1 cellular context compared by ENCODE assay signal in the genomic region with DNA sequence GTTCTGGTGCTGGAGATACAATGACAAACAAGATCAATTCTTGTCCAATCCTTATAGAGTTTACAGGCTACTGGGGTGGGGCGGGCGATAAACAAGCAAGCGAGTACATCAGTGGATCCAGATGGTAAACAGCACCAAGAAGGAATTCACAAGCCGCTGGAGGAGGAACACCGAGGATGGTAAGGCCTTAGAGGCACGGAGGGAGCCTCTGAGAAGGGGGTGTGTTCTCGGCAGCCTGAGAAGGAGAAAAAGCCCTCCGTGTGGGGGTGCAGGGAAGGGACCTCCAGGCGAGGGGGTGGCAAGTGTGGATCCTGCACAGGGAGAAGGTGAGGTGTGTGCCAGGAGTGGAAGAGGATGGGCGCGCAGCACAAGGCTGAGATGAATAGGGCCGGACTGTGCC.
TF ChIP-seq lines count a peak whose summit lies in the region.

No MANE protein-coding gene starts in this region.

TF ChIP-seq in IMR-90, 13 proteins besides CTCF, POLR2A, EP300 and RAD21:
- TF ChIP-seq BHLHE40 (IDR thresholded peaks at IDR 0.05; ENCODE audit: low read depth, low read length) (no peak), NFE2L2 (IDR thresholded peaks at IDR 0.05; ENCODE audit: low read depth, low read length) (no peak), MAFK (IDR thresholded peaks at IDR 0.05; ENCODE audit: low read depth, low read length) (no peak), MAZ (IDR thresholded peaks at IDR 0.05; ENCODE audit: borderline replicate concordance, low read depth, low read length) (no peak), MXI1 (IDR thresholded peaks at IDR 0.05; ENCODE audit: borderline replicate concordance, low read depth, low read length) (no peak), RCOR1 (IDR thresholded peaks at IDR 0.05; ENCODE audit: insufficient replicate concordance, low read length) (no peak), FOS (IDR thresholded peaks at IDR 0.05; ENCODE audit: low read depth, low read length) (no peak), CHD1 (IDR thresholded peaks at IDR 0.05; ENCODE audit: low read depth, low read length) (no peak), CEBPB (IDR thresholded peaks at IDR 0.05; ENCODE audit: low read depth, low read length) (no peak), RFX5 (IDR thresholded peaks at IDR 0.05; ENCODE audit: low read depth, low read length) (no peak), SMC3 (IDR thresholded peaks at IDR 0.05; ENCODE audit: low read depth, low read length) (no peak)
- TF ChIP-seq, protein P1, sequence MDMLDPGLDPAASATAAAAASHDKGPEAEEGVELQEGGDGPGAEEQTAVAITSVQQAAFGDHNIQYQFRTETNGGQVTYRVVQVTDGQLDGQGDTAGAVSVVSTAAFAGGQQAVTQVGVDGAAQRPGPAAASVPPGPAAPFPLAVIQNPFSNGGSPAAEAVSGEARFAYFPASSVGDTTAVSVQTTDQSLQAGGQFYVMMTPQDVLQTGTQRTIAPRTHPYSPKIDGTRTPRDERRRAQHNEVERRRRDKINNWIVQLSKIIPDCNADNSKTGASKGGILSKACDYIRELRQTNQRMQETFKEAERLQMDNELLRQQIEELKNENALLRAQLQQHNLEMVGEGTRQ (IDR thresholded peaks at IDR 0.05; ENCODE audit: low read depth, low read length): no peak
- TF ChIP-seq, protein P2, sequence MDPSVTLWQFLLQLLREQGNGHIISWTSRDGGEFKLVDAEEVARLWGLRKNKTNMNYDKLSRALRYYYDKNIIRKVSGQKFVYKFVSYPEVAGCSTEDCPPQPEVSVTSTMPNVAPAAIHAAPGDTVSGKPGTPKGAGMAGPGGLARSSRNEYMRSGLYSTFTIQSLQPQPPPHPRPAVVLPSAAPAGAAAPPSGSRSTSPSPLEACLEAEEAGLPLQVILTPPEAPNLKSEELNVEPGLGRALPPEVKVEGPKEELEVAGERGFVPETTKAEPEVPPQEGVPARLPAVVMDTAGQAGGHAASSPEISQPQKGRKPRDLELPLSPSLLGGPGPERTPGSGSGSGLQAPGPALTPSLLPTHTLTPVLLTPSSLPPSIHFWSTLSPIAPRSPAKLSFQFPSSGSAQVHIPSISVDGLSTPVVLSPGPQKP (IDR thresholded peaks at IDR 0.05; ENCODE audit: borderline replicate concordance, low read depth, low read length): no peak
